8 cellular contexts compared by ENCODE assay signal in the genomic region with DNA sequence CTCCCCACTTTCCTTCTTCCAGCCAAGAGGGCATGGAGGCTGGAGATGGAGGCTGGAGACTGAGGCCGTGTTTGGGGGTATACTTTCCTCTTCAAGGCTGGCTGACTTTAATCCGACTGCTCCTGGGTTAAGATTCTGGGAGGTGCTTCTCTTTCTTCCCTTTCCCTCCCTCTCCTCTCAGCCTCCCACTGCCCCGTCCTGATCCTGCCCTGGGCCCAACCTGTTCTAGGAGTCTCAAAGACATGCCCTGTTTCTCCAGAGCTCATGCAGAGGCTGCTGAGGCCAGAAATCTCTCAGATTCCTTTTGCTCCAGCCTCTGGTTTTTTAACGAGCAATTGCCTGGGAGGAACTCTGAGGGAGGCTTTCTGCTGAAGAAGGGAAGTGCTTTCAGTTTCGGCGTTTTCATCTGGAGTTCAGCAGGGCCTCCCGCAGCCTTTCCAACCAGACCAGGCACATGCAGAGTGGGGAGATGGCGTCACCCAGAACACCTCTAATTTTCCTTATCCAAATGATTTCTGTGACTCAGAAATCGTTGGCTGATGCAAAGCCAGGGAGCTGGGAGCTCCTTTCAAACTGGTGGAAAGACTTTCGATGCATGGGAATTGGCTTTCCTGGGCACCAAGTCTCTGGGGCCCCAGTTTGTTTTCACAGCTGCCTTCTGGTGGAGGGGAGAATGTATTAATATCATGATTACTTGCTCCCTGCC. TPM values are rescaled to one million over a fixed set of nuclear protein-coding genes. Genes with fewer than 3 reads are reported as not detected.
DNase-seq lines count a peak whose midpoint lies in the region; ATAC-seq, FAIRE-seq and TF ChIP-seq lines count a peak whose summit lies in the region.

No MANE protein-coding gene starts in this region.

- no peak for DNase-seq in GM18507 (ENCODE audit: extremely low spot score, insufficient read length, low read depth)
- no peak for DNase-seq in esophagus muscularis mucosa (ENCODE audit: extremely low spot score)
- DNase-seq in osteocyte (ENCODE audit: extremely low spot score, unreplicated experiment), result peak; percentile 87
- DNase-seq in NCI-H446 treated with DMSO at 0.1 percent for 48 hours (lab: John Stamatoyannopoulos, UW), result no peak
- DNase-seq in activated CD4-positive, alpha-beta T cell treated with anti-CD3 and anti-CD28 coated beads for 1 hour, result no peak

- H3K79me2 ChIP-seq in OCI-LY1 (ENCODE audit: insufficient read depth, low read length), result no peaks in the 10 kb centered on the region

- H3K4me1 ChIP-seq in OCI-LY1 (ENCODE audit: insufficient read depth, low read length, severe bottlenecking), result peaks cover 100% of the 10 kb centered on the region
- peaks cover 0 to 58% (median 34%) of the 10 kb centered on the region in 4 donors for H3K4me1 ChIP-seq in esophagus muscularis mucosa

- H3K4me3 Mint-ChIP-seq in osteocyte (ENCODE audit: unreplicated experiment), result peak overlapping the region; percentile 70

- peaks cover 52% of the 10 kb centered on the region for H3K4me1 Mint-ChIP-seq in osteocyte (ENCODE audit: unreplicated experiment)

- no peaks in the 10 kb centered on the region for H3F3A ChIP-seq in OCI-LY1 (ENCODE audit: insufficient read depth, low read length)

- TF ChIP-seq POLR2A in esophagus muscularis mucosa (IDR thresholded peaks at IDR 0.05; ENCODE audit: low read depth), result no peak

- peak overlapping the region; percentile 98 for H3K27ac Mint-ChIP-seq in osteocyte (ENCODE audit: unreplicated experiment)

- H3K9me3 ChIP-seq in OCI-LY1 (ENCODE audit: low read length), result no peaks in the 10 kb centered on the region
- no peaks in the 10 kb centered on the region for H3K9me3 ChIP-seq in esophagus muscularis mucosa

- no peaks in the 10 kb centered on the region for H3K27me3 Mint-ChIP-seq in osteocyte (ENCODE audit: unreplicated experiment)

- no peaks in the 10 kb centered on the region for H3K9me2 ChIP-seq in OCI-LY1 (ENCODE audit: low read depth, low read length)

- no peaks in the 10 kb centered on the region for H3K36me3 Mint-ChIP-seq in osteocyte (ENCODE audit: unreplicated experiment)

- H4K20me1 ChIP-seq in OCI-LY1 (ENCODE audit: insufficient read depth, low read length), result no peaks in the 10 kb centered on the region

- intact Hi-C loops in esophagus muscularis mucosa (cut with DNase I), result no loop called here

- ATAC-seq in GM21825 (IDR thresholded peaks at IDR 0.05; ENCODE audit: unreplicated experiment) (no peak), HG02798 (IDR thresholded peaks at IDR 0.05; ENCODE audit: poor library complexity, unreplicated experiment) (no peak)

- FAIRE-seq in GM18507 (lab: Jason Lieb, UNC), result peak; percentile 68

- 30% methylated on average over 10 of the region's 10 CpGs for WGBS in esophagus muscularis mucosa

- no peak overlapping the region for H2AFZ ChIP-seq in OCI-LY1 (ENCODE audit: low read length)

- peaks cover 6% of the 10 kb centered on the region for H3K9me3 Mint-ChIP-seq in osteocyte (ENCODE audit: unreplicated experiment)

- peak overlapping the region; percentile 59 for H3K4me2 ChIP-seq in OCI-LY1 (ENCODE audit: low read length)

- H3K36me3 ChIP-seq in OCI-LY1 (ENCODE audit: insufficient read depth, low read length), result no peaks in the 10 kb centered on the region
- H3K36me3 ChIP-seq in esophagus muscularis mucosa, result no peaks in the 10 kb centered on the region

- peak overlapping the region; percentile 99 for H3K27ac ChIP-seq in OCI-LY1 (ENCODE audit: low read depth, low read length, poor library complexity, severe bottlenecking)
- peak overlapping the region; percentile 71 to 81 (median 80) for H3K27ac ChIP-seq in esophagus muscularis mucosa (replicated peaks in 1 of 4)

- TF ChIP-seq CTCF in OCI-LY1 (IDR thresholded peaks at IDR 0.05; ENCODE audit: low read length) (no peak), esophagus muscularis mucosa (IDR thresholded peaks at IDR 0.05) (no peak), osteocyte (IDR thresholded peaks at IDR 0.05) (peak; percentile 16)

- no peak overlapping the region for H3K4me3 ChIP-seq in OCI-LY1 (ENCODE audit: low read depth, low read length, poor library complexity, severe bottlenecking)
- peak overlapping the region; percentile 8 to 27 (median 24) for H3K4me3 ChIP-seq in esophagus muscularis mucosa

- H3K27me3 ChIP-seq in OCI-LY1 (ENCODE audit: insufficient read depth, low read length), result no peaks in the 10 kb centered on the region
- no peaks in the 10 kb centered on the region for H3K27me3 ChIP-seq in esophagus muscularis mucosa

- TF ChIP-seq EP300 in esophagus muscularis mucosa (IDR thresholded peaks at IDR 0.05), result no peak

- peak overlapping the region; percentile 55 for H3K9ac ChIP-seq in OCI-LY1 (ENCODE audit: low read length)

RNA-seq across cellular contexts. Expression of a gene that starts 34.5 kb away (rescaled TPM):
- total RNA-seq in esophagus muscularis mucosa, result not detected
- total RNA-seq in osteocyte, result not detected in 2 replicates
